ENCODE assay signal across 18 cellular contexts in genomic region chr11:96218901-96219300, GRCh38.
DNase-seq lines count a peak whose midpoint lies in the region; ATAC-seq and TF ChIP-seq lines count a peak whose summit lies in the region.
"Had no signal": no experiment of that assay in that cellular context is flagged by ENCODE, and none has a peak within 500 bp of the region (broad histone marks: within the 10 kb centered on the region; RNA-seq: fewer than 3 reads in every experiment).

No MANE protein-coding gene starts in this region.

- no peak for DNase-seq in CD8-positive, alpha-beta T cell
- no peak for DNase-seq in activated naive CD8-positive, alpha-beta T cell treated with anti-CD3 and anti-CD28 coated beads, Interleukin-2, amount 50 U/mL, for 24 hours
- DNase-seq in naive thymus-derived CD4-positive, alpha-beta T cell: no peak
- DNase-seq in cerebellum (ENCODE audit: low spot score): no peak
- DNase-seq in C1 segment of cervical spinal cord (lab: John Stamatoyannopoulos, UW): no peak
- no peak for DNase-seq in GOT3 (lab: John Stamatoyannopoulos, UW)
- no peak for DNase-seq in hepatic stellate cell (ENCODE audit: low spot score)
- DNase-seq: activated CD4-positive, alpha-beta T cell treated with anti-CD3 and anti-CD28 coated beads for 48 hours; DMS153; esophagus squamous epithelium; H9; KG1; NCI-H2081; NCI-H526 had no signal

- peaks cover 69% of the 10 kb centered on the region for H3K79me2 ChIP-seq in ACC112 (ENCODE audit: control insufficient read depth, insufficient read depth, low read length, unreplicated experiment)

- no peak overlapping the region for H2AFZ ChIP-seq in ACC112 (ENCODE audit: low read length, unreplicated experiment)

- H3K27ac Mint-ChIP-seq in CD8-positive, alpha-beta T cell: peak overlapping the region; percentile 89
- H3K27ac Mint-ChIP-seq in activated naive CD8-positive, alpha-beta T cell treated with anti-CD3 and anti-CD28 coated beads, Interleukin-2, amount 50 U/mL, for 24 hours: peak overlapping the region; percentile 70
- peak overlapping the region in 8 of 9 donors; percentile 87 to 99 (median 95) for H3K27ac Mint-ChIP-seq in naive thymus-derived CD4-positive, alpha-beta T cell

- no peak for TF ChIP-seq CTCF in CD8-positive, alpha-beta T cell (IDR thresholded peaks at IDR 0.05)

- H3K4me3 Mint-ChIP-seq in CD8-positive, alpha-beta T cell: no peak overlapping the region
- no peak overlapping the region for H3K4me3 Mint-ChIP-seq in activated naive CD8-positive, alpha-beta T cell treated with anti-CD3 and anti-CD28 coated beads, Interleukin-2, amount 50 U/mL, for 24 hours
- peak overlapping the region in 6 of 10 donors; percentile 8 to 75 (median 45) for H3K4me3 Mint-ChIP-seq in naive thymus-derived CD4-positive, alpha-beta T cell
- H3K4me3 Mint-ChIP-seq: H9, neural crest cell had no signal

- no peaks in the 10 kb centered on the region for H3K9me3 Mint-ChIP-seq in CD8-positive, alpha-beta T cell
- no peaks in the 10 kb centered on the region for H3K9me3 Mint-ChIP-seq in activated naive CD8-positive, alpha-beta T cell treated with anti-CD3 and anti-CD28 coated beads, Interleukin-2, amount 50 U/mL, for 24 hours
- H3K9me3 Mint-ChIP-seq in naive thymus-derived CD4-positive, alpha-beta T cell: peaks cover 0 to 4% (median 0%) of the 10 kb centered on the region in 11 donors
- H3K9me3 Mint-ChIP-seq: H9, neural crest cell had no signal

- no peaks in the 10 kb centered on the region for H3K9me3 ChIP-seq in CD8-positive, alpha-beta T cell (ENCODE audit: low read length)
- H3K9me3 ChIP-seq in naive thymus-derived CD4-positive, alpha-beta T cell (ENCODE audit: control insufficient read depth in 2 of 3, low read length in 3 of 3): no peaks in the 10 kb centered on the region
- H3K9me3 ChIP-seq: esophagus squamous epithelium, right atrium auricular region had no signal

- CTCF ChIA-PET in CD8-positive, alpha-beta T cell (lab: Charles Lee): no interaction called here
- CTCF ChIA-PET in naive thymus-derived CD4-positive, alpha-beta T cell (lab: Charles Lee): interaction anchor here (1.3 kb wide), 1 partner anchor 124 kb away, joined by 5 read pairs; the partner anchor contains the start of gene MAML2

- POLR2A ChIA-PET in CD8-positive, alpha-beta T cell (lab: Charles Lee): no interaction called here
- POLR2A ChIA-PET in naive thymus-derived CD4-positive, alpha-beta T cell (lab: Charles Lee): interaction anchor here (0.6 to 2.2 kb wide), 2 partner anchors 19 to 363 kb away, joined by 3 to 11 read pairs; no protein-coding TSS in a partner anchor

- H3K4me1 ChIP-seq in ACC112 (ENCODE audit: control insufficient read depth, insufficient read depth, low read length, unreplicated experiment): peaks cover 83% of the 10 kb centered on the region
- peaks cover 95% of the 10 kb centered on the region for H3K4me1 ChIP-seq in CD8-positive, alpha-beta T cell (ENCODE audit: insufficient read depth, low read length)
- H3K4me1 ChIP-seq in naive thymus-derived CD4-positive, alpha-beta T cell (ENCODE audit: control insufficient read depth in 2 of 2, insufficient read depth in 2 of 2, low read length in 2 of 2): peaks cover 76 to 85% of the 10 kb centered on the region in 2 donors

- no peak overlapping the region for H3K4me3 ChIP-seq in ACC112 (ENCODE audit: low read depth, low read length)
- no peak overlapping the region for H3K4me3 ChIP-seq in CD8-positive, alpha-beta T cell (ENCODE audit: low read depth, low read length)
- H3K4me3 ChIP-seq in naive thymus-derived CD4-positive, alpha-beta T cell (ENCODE audit: low read length): no peak overlapping the region
- H3K4me3 ChIP-seq: esophagus squamous epithelium, lung, right atrium auricular region had no signal

- H3K36me3 Mint-ChIP-seq in CD8-positive, alpha-beta T cell: peaks cover 6% of the 10 kb centered on the region
- peaks cover 1% of the 10 kb centered on the region for H3K36me3 Mint-ChIP-seq in activated naive CD8-positive, alpha-beta T cell treated with anti-CD3 and anti-CD28 coated beads, Interleukin-2, amount 50 U/mL, for 24 hours (ENCODE audit: low read depth)
- peaks cover 0 to 18% (median 18%) of the 10 kb centered on the region in 5 donors for H3K36me3 Mint-ChIP-seq in naive thymus-derived CD4-positive, alpha-beta T cell

- no peak for ATAC-seq in CD8-positive, alpha-beta T cell
- no peak for ATAC-seq in activated naive CD8-positive, alpha-beta T cell treated with anti-CD3 and anti-CD28 coated beads, Interleukin-2, amount 50 U/mL, for 24 hours
- no peak for ATAC-seq in naive thymus-derived CD4-positive, alpha-beta T cell

- H3K27me3 ChIP-seq in ACC112 (ENCODE audit: insufficient read depth, low read length): no peaks in the 10 kb centered on the region
- no peaks in the 10 kb centered on the region for H3K27me3 ChIP-seq in CD8-positive, alpha-beta T cell (ENCODE audit: insufficient read depth, low read length)
- no peaks in the 10 kb centered on the region for H3K27me3 ChIP-seq in naive thymus-derived CD4-positive, alpha-beta T cell (ENCODE audit: control insufficient read depth in 2 of 2, insufficient read depth in 2 of 2, low read length in 2 of 2)
- H3K27me3 ChIP-seq: esophagus squamous epithelium, right atrium auricular region had no signal

- peaks cover 81% of the 10 kb centered on the region for H3K4me1 Mint-ChIP-seq in CD8-positive, alpha-beta T cell (ENCODE audit: low read depth)
- peaks cover 87% of the 10 kb centered on the region for H3K4me1 Mint-ChIP-seq in activated naive CD8-positive, alpha-beta T cell treated with anti-CD3 and anti-CD28 coated beads, Interleukin-2, amount 50 U/mL, for 24 hours
- H3K4me1 Mint-ChIP-seq in naive thymus-derived CD4-positive, alpha-beta T cell: peaks cover 45 to 97% (median 86%) of the 10 kb centered on the region in 7 donors

- no peaks in the 10 kb centered on the region; the same call in none of the 2 replicates for H3K36me3 ChIP-seq in ACC112 (ENCODE audit: insufficient read depth, low read length)
- no peaks in the 10 kb centered on the region for H3K36me3 ChIP-seq in CD8-positive, alpha-beta T cell (ENCODE audit: insufficient read depth, low read length)
- no peaks in the 10 kb centered on the region for H3K36me3 ChIP-seq in naive thymus-derived CD4-positive, alpha-beta T cell (ENCODE audit: control insufficient read depth in 2 of 3, insufficient read depth in 3 of 3, low read length in 3 of 3)
- H3K36me3 ChIP-seq: esophagus squamous epithelium, right atrium auricular region had no signal

- H3K27ac ChIP-seq in ACC112 (ENCODE audit: low read depth, low read length): peak overlapping the region; percentile 77; the same call in 1 of the 2 replicates
- no peak overlapping the region for H3K27ac ChIP-seq in CD8-positive, alpha-beta T cell (ENCODE audit: low read depth, low read length)
- H3K27ac ChIP-seq in naive thymus-derived CD4-positive, alpha-beta T cell (ENCODE audit: low read depth, low read length): peak overlapping the region; percentile 75
- H3K27ac ChIP-seq: esophagus squamous epithelium had no signal

- intact Hi-C loops in CD8-positive, alpha-beta T cell (cut with DNase I, micrococcal nuclease): loop anchor here in 1 of 2 experiments (5.0 kb wide), 1 partner anchor 92 kb away; no protein-coding TSS in a partner anchor
- intact Hi-C loops in naive thymus-derived CD4-positive, alpha-beta T cell (cut with micrococcal nuclease): loop anchor here in 1 of 2 donors (5.0 kb wide), 1 partner anchor 207 kb away; no protein-coding TSS in a partner anchor

- no peaks in the 10 kb centered on the region for H3K27me3 Mint-ChIP-seq in CD8-positive, alpha-beta T cell (ENCODE audit: low read depth)
- no peaks in the 10 kb centered on the region for H3K27me3 Mint-ChIP-seq in activated naive CD8-positive, alpha-beta T cell treated with anti-CD3 and anti-CD28 coated beads, Interleukin-2, amount 50 U/mL, for 24 hours
- no peaks in the 10 kb centered on the region for H3K27me3 Mint-ChIP-seq in naive thymus-derived CD4-positive, alpha-beta T cell

Comparison
In these comparisons a context has a peak if more than half of its experiments do, and no peak if none do; other contexts are left out.
1. H3K4me3 Mint-ChIP-seq: peak in naive thymus-derived CD4-positive, alpha-beta T cell (6 of 10); none in CD8-positive, alpha-beta T cell (single experiment) and activated naive CD8-positive, alpha-beta T cell treated with anti-CD3 and anti-CD28 coated beads, Interleukin-2, amount 50 U/mL, for 24 hours (single experiment).
2. Peak in every context shown above with its lines, with median percentiles within 50 percentile points of each other: H3K27ac Mint-ChIP-seq.